22 cellular contexts compared by ENCODE assay signal in the genomic region with DNA sequence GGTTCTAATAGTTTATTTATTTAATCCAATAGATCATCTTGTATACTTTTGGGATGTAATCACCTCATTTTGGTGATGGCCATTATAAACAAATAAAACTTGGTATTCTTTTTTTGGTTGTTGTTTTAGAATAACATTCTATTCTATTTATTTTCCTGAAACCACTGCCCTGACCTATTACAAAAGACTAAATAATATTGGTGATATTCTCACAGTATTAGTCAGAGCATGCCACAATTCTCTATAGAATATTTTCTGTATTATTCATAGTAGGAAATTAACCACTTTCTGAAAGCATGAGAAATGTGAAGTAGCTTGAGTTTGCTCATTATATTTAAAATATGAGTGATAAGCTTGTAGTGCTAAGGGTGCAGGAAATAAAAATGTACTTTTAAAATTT. TPM values are rescaled to one million over a fixed set of nuclear protein-coding genes. Genes with fewer than 3 reads are reported as not detected.
DNase-seq lines count a peak whose midpoint lies in the region; ATAC-seq and TF ChIP-seq lines count a peak whose summit lies in the region.
"Had no signal": no experiment of that assay in that cellular context is flagged by ENCODE, and none has a peak within 500 bp of the region (broad histone marks: within the 10 kb centered on the region; RNA-seq: fewer than 3 reads in every experiment).

No MANE protein-coding gene starts in this region.

- H3K4me3 Mint-ChIP-seq in activated T-cell treated with anti-CD3 and anti-CD28 coated beads, Interleukin-2, amount 50 U/mL, for 4 hours = no peak overlapping the region
- H3K4me3 Mint-ChIP-seq: activated CD4-positive, alpha-beta T cell treated with anti-CD3 and anti-CD28 coated beads for 36 hours; natural killer cell treated with Interleukin-12 subunit alpha and Interleukin-12 subunit beta and Interleukin-15 and Interleukin-18, amount 100 ng/mL, for 72 hours; T-helper 17 cell had no signal

- no peaks in the 10 kb centered on the region for H3K27me3 Mint-ChIP-seq in activated T-cell treated with anti-CD3 and anti-CD28 coated beads, Interleukin-2, amount 50 U/mL, for 4 hours (ENCODE audit: low read depth)
- H3K27me3 Mint-ChIP-seq: activated CD4-positive, alpha-beta T cell treated with anti-CD3 and anti-CD28 coated beads for 36 hours; natural killer cell treated with Interleukin-12 subunit alpha and Interleukin-12 subunit beta and Interleukin-15 and Interleukin-18, amount 100 ng/mL, for 72 hours; T-helper 17 cell had no signal

- TF ChIP-seq CTCF in cardiac fibroblast (IDR thresholded peaks at IDR 0.05; ENCODE audit: low read depth, low read length) = no peak

- H3K4me3 ChIP-seq in cardiac fibroblast (replicated peaks in 1 of 2; ENCODE audit: low read depth in 2 of 2, low read length in 2 of 2) = no peak overlapping the region
- H3K4me3 ChIP-seq: breast epithelium, hepatocyte, left ventricle myocardium inferior had no signal

- DNase-seq in EL = peak; percentile 26
- peak; percentile 56 for DNase-seq in M059J (ENCODE audit: low read depth)
- peak; percentile 6 to 63 for DNase-seq in cardiac fibroblast (ENCODE audit: low read depth in 2 of 2)
- peak; percentile 9 for DNase-seq in hepatic stellate cell (ENCODE audit: low spot score)
- no peak for DNase-seq in DMS 273 treated with DMSO at 0.1 percent for 48 hours (lab: John Stamatoyannopoulos, UW)
- no peak for DNase-seq in activated T-cell treated with anti-CD3 and anti-CD28 coated beads, Interleukin-2, amount 50 U/mL, for 4 hours
- DNase-seq in retina = no peak
- DNase-seq: activated CD4-positive, alpha-beta T cell treated with anti-CD3 and anti-CD28 coated beads for 36 hours; cortex of kidney; left ventricle myocardium inferior; NCI-H1092 treated with DMSO at 0.1 percent for 48 hours; NCI-H1930; NCI-H69; SK-N-SH; stimulated activated naive CD8-positive, alpha-beta T cell treated with anti-CD3 and anti-CD28 coated beads, Interleukin-15, Interleukin-2, amounts not matched to agents 100 U/mL and 50 U/mL, for 24 hours; T-helper 17 cell had no signal

- no peaks in the 10 kb centered on the region for H3K36me3 Mint-ChIP-seq in activated T-cell treated with anti-CD3 and anti-CD28 coated beads, Interleukin-2, amount 50 U/mL, for 4 hours (ENCODE audit: insufficient read depth)
- H3K36me3 Mint-ChIP-seq: natural killer cell treated with Interleukin-12 subunit alpha and Interleukin-12 subunit beta and Interleukin-15 and Interleukin-18, amount 100 ng/mL, for 72 hours had no signal

- no peaks in the 10 kb centered on the region for H3K4me1 Mint-ChIP-seq in activated T-cell treated with anti-CD3 and anti-CD28 coated beads, Interleukin-2, amount 50 U/mL, for 4 hours (ENCODE audit: low read depth)
- H3K4me1 Mint-ChIP-seq: activated CD4-positive, alpha-beta T cell treated with anti-CD3 and anti-CD28 coated beads for 36 hours; T-helper 17 cell had no signal

- no peaks in the 10 kb centered on the region for H3K9me3 Mint-ChIP-seq in activated T-cell treated with anti-CD3 and anti-CD28 coated beads, Interleukin-2, amount 50 U/mL, for 4 hours

- ATAC-seq in activated T-cell treated with anti-CD3 and anti-CD28 coated beads, Interleukin-2, amount 50 U/mL, for 4 hours = no peak
- no peak for ATAC-seq in GM18520 (IDR thresholded peaks at IDR 0.05; ENCODE audit: unreplicated experiment)
- ATAC-seq: activated CD4-positive, alpha-beta T cell treated with anti-CD3 and anti-CD28 coated beads for 36 hours; HepG2; natural killer cell treated with Interleukin-12 subunit alpha and Interleukin-12 subunit beta and Interleukin-15 and Interleukin-18, amount 100 ng/mL, for 72 hours; stimulated activated naive CD8-positive, alpha-beta T cell treated with anti-CD3 and anti-CD28 coated beads, Interleukin-15, Interleukin-2, amounts not matched to agents 100 U/mL and 50 U/mL, for 24 hours; T-helper 17 cell had no signal

RNA-seq across cellular contexts. Expression of gene LRRC7, which starts 54.1 kb away (rescaled TPM):
- total RNA-seq in M059J (2014; rRNA removed; shearing (Covaris generic)) = 0.37 and 0.49 TPM in 2 replicates
- under 1 TPM in 1 of 3 donors, not detected in 2; 0.27 TPM for total RNA-seq in activated T-cell treated with anti-CD3 and anti-CD28 coated beads, Interleukin-2, amount 50 U/mL, for 4 hours
- total RNA-seq: activated CD4-positive, alpha-beta T cell treated with anti-CD3 and anti-CD28 coated beads for 36 hours; breast epithelium; G401; HepG2; natural killer cell treated with Interleukin-12 subunit alpha and Interleukin-12 subunit beta and Interleukin-15 and Interleukin-18, amount 100 ng/mL, for 72 hours; T-helper 17 cell had no signal

Comparison
In these comparisons a context has a peak if more than half of its experiments do, and no peak if none do; other contexts are left out.
1. DNase-seq: peak in EL (single experiment), M059J (single experiment), cardiac fibroblast (2 of 2) and hepatic stellate cell (single experiment); none in DMS 273 treated with DMSO at 0.1 percent for 48 hours (single experiment), activated T-cell treated with anti-CD3 and anti-CD28 coated beads, Interleukin-2, amount 50 U/mL, for 4 hours (single experiment) and retina (single experiment).